In the genomic region with DNA sequence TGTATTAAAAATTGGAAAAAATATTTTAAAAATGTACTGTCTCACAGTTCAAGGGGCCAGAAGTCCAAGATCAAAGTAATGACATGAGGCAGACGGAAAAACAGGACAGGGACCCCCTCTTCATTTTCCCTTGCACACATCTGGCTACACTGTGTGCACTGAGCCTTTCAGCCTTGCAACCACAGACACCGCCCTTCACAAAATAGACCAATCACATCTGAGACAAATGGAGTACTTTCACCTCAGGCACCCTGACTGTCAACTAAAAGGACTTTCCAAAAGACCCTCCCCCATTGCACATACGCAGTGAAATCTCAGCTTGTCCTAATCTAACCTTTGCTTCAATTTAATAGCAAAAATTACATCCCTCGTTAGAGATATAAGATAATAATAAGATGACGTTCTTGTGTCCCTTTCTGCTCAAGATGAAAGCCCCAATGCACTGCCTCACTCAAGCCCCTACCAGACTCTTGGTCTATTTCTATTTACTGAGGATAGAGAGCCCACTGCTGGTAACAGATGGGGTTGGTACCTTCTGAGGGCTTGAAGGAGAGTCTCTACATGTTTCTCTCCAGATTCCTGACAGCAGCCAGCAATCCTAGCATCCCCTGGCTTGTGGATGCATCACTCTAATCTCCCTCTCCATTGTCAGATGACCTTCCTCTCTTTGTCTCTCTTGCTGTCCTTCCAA, we compare ENCODE assay signal across 20 cellular contexts.
A peak's percentile ranks its signal among the peaks of the same experiment; 100 is the strongest.
DNase-seq lines count a peak whose midpoint lies in the region; ATAC-seq, FAIRE-seq and TF ChIP-seq lines count a peak whose summit lies in the region.
"Had no signal": no experiment of that assay in that cellular context is flagged by ENCODE, and none has a peak within 500 bp of the region (broad histone marks: within the 10 kb centered on the region; RNA-seq: fewer than 3 reads in every experiment).

No MANE protein-coding gene starts in this region.

- H3K4ac ChIP-seq in H1 (replicated peaks; ENCODE audit: insufficient read length, low read depth, low read length) = no peak overlapping the region

- H3K4me3 ChIP-seq in BLaER1 treated with 17β-estradiol and CSF1 and Interleukin-3, amounts not matched to agents 10 nM and 100 nM = no peak overlapping the region; a peak in 1 of 20 replicates
- no peak overlapping the region for H3K4me3 ChIP-seq in GM23338
- peak overlapping the region; percentile 36 for H3K4me3 ChIP-seq in OCI-LY1 (ENCODE audit: low read depth, low read length, poor library complexity, severe bottlenecking)
- no peak overlapping the region for H3K4me3 ChIP-seq in H1 (ENCODE audit: extremely low read depth in 1 of 4, insufficient read depth in 2 of 4, low read depth in 3 of 4, low read length in 4 of 4)
- H3K4me3 ChIP-seq: GM12878, K562, MG63, SJCRH30 had no signal

- no peak for TF ChIP-seq EP300 in H1 (IDR thresholded peaks at IDR 0.05; ENCODE audit: borderline replicate concordance in 1 of 2, low read depth in 2 of 2, low read length in 2 of 2)

- no peaks in the 10 kb centered on the region for H3K36me3 ChIP-seq in BLaER1 treated with 17β-estradiol and CSF1 and Interleukin-3, amounts not matched to agents 10 nM and 100 nM
- no peaks in the 10 kb centered on the region for H3K36me3 ChIP-seq in GM23338 (ENCODE audit: insufficient read depth)
- H3K36me3 ChIP-seq in OCI-LY1 (ENCODE audit: insufficient read depth, low read length) = no peaks in the 10 kb centered on the region; the same call in 1 of the 2 replicates
- H3K36me3 ChIP-seq in H1 (ENCODE audit: control insufficient read depth in 2 of 4, insufficient read depth in 4 of 4, low read length in 3 of 4) = no peaks in the 10 kb centered on the region
- H3K36me3 ChIP-seq: MG63, SJCRH30 had no signal

- H3K36me3 Mint-ChIP-seq in GM23338 (ENCODE audit: low read depth) = no peaks in the 10 kb centered on the region; the same call in 1 of the 3 replicates
- H3K36me3 Mint-ChIP-seq: CD14-positive monocyte; CD8-positive, alpha-beta memory T cell had no signal

- H2AK5ac ChIP-seq in H1 (ENCODE audit: low read depth, low read length) = no peak overlapping the region

- H2BK12ac ChIP-seq in H1 (ENCODE audit: low read depth, low read length) = no peak overlapping the region

- H3K27me3 Mint-ChIP-seq in GM23338 (ENCODE audit: insufficient read depth, low read depth, poor library complexity) = no peaks in the 10 kb centered on the region
- H3K27me3 Mint-ChIP-seq: CD8-positive, alpha-beta memory T cell had no signal

- no peaks in the 10 kb centered on the region for H3K79me1 ChIP-seq in H1 (ENCODE audit: low read depth, low read length)

- H2AFZ ChIP-seq in GM23338 (no peak overlapping the region), OCI-LY1 (ENCODE audit: low read length) (no peak overlapping the region), H1 (ENCODE audit: low read length) (no peak overlapping the region)

- TF ChIP-seq POLR2A in H1 (IDR thresholded peaks at IDR 0.05; ENCODE audit: control extremely low read depth in 1 of 2, low read depth in 2 of 2, low read length in 2 of 2) = no peak

- peaks cover 2% of the 10 kb centered on the region; the same call in 1 of the 3 replicates for H3K9me3 Mint-ChIP-seq in GM23338

- no peaks in the 10 kb centered on the region for H4K20me1 ChIP-seq in BLaER1 treated with 17β-estradiol and CSF1 and Interleukin-3, amounts not matched to agents 10 nM and 100 nM
- H4K20me1 ChIP-seq in GM23338 (replicated peaks; ENCODE audit: insufficient read depth) (no peaks in the 10 kb centered on the region), OCI-LY1 (ENCODE audit: insufficient read depth, low read length) (no peaks in the 10 kb centered on the region), H1 (replicated peaks in 1 of 2; ENCODE audit: control insufficient read depth in 1 of 2, insufficient read depth in 2 of 2, low read length in 2 of 2) (no peaks in the 10 kb centered on the region)

- POLR2A ChIA-PET in H1 (lab: Charles Lee; ENCODE audit: partially characterized antibody) (no interaction called here), GM10248 (lab: Yijun Ruan, JAX) (no interaction called here)

- H3K9me2 ChIP-seq in GM23338 (ENCODE audit: insufficient read depth) (no peaks in the 10 kb centered on the region), OCI-LY1 (ENCODE audit: low read depth, low read length) (no peaks in the 10 kb centered on the region)

- peak overlapping the region in 8 of 11 experiments; percentile 21 to 74 (median 63); a peak in 15 of 22 replicates for H3K4me2 ChIP-seq in BLaER1 treated with 17β-estradiol and CSF1 and Interleukin-3, amounts not matched to agents 10 nM and 100 nM
- H3K4me2 ChIP-seq in GM23338 = no peak overlapping the region
- peak overlapping the region; percentile 54 for H3K4me2 ChIP-seq in OCI-LY1 (ENCODE audit: low read length)
- H3K4me2 ChIP-seq in H1 (ENCODE audit: insufficient read depth in 1 of 2, low read depth in 2 of 2, low read length in 2 of 2) = no peak overlapping the region

- H3K18ac ChIP-seq in H1 (ENCODE audit: extremely low read depth, low read length) = no peak overlapping the region

- H3K4me1 ChIP-seq in BLaER1 treated with 17β-estradiol and CSF1 and Interleukin-3, amounts not matched to agents 10 nM and 100 nM = peaks cover 5 to 51% (median 44%) of the 10 kb centered on the region in 10 experiments; a peak in 15 of 20 replicates
- H3K4me1 ChIP-seq in GM23338 (ENCODE audit: insufficient read depth) (peaks cover 7% of the 10 kb centered on the region; the same call in 1 of the 2 replicates), OCI-LY1 (ENCODE audit: insufficient read depth, low read length, severe bottlenecking) (peaks cover 61% of the 10 kb centered on the region), H1 (replicated peaks in 1 of 4; ENCODE audit: control insufficient read depth in 3 of 4, insufficient read depth in 4 of 4, low read length in 3 of 4) (peaks cover 0 to 2% (median 0%) of the 10 kb centered on the region in 4 experiments; a peak in 1 of 7 replicates)
- H3K4me1 ChIP-seq: SJCRH30 had no signal

- no peak overlapping the region for H3K9ac ChIP-seq in BLaER1 treated with 17β-estradiol and CSF1 and Interleukin-3, amounts not matched to agents 10 nM and 100 nM
- H3K9ac ChIP-seq in OCI-LY1 (ENCODE audit: low read length) = peak overlapping the region; percentile 73
- H3K9ac ChIP-seq in H1 (replicated peaks in 1 of 4; ENCODE audit: extremely low read depth in 1 of 4, low read depth in 3 of 4, low read length in 3 of 4) = no peak overlapping the region

- H3K23me2 ChIP-seq in H1 (ENCODE audit: low read depth, low read length) = no peaks in the 10 kb centered on the region

- H3K56ac ChIP-seq in H1 (replicated peaks; ENCODE audit: insufficient read length, low read depth, low read length) = no peak overlapping the region

- TF ChIP-seq RAD21 in H1 (IDR thresholded peaks at IDR 0.05 in 1 of 2, conservative IDR thresholded peaks at IDR 0.05 in 1 of 2; ENCODE audit: low read depth in 2 of 2, low read length in 2 of 2) = peak; percentile 56 to 71

- H3K9me3 ChIP-seq in BLaER1 treated with 17β-estradiol and CSF1 and Interleukin-3, amounts not matched to agents 10 nM and 100 nM (replicated peaks in 1 of 11) = peaks cover 4 to 32% (median 16%) of the 10 kb centered on the region in 11 experiments; a peak in 16 of 22 replicates
- H3K9me3 ChIP-seq in OCI-LY1 (ENCODE audit: low read length) (peaks cover 6% of the 10 kb centered on the region; the same call in 1 of the 2 replicates), H1 (ENCODE audit: insufficient read depth in 2 of 2, low read depth in 1 of 2, low read length in 1 of 2) (no peaks in the 10 kb centered on the region)
- H3K9me3 ChIP-seq: SJCRH30 had no signal

- CTCF ChIA-PET in H1 (lab: Charles Lee; ENCODE audit: partially characterized antibody) (no interaction called here), GM10248 (lab: Yijun Ruan, JAX) (no interaction called here)

- H3K27ac Mint-ChIP-seq in GM23338 = no peak overlapping the region
- H3K27ac Mint-ChIP-seq: CD8-positive, alpha-beta memory T cell had no signal

- no peaks in the 10 kb centered on the region for H3K27me3 ChIP-seq in BLaER1 treated with 17β-estradiol and CSF1 and Interleukin-3, amounts not matched to agents 10 nM and 100 nM
- H3K27me3 ChIP-seq in GM23338 (ENCODE audit: insufficient read depth) = no peaks in the 10 kb centered on the region
- no peaks in the 10 kb centered on the region for H3K27me3 ChIP-seq in OCI-LY1 (ENCODE audit: insufficient read depth, low read length)
- H3K27me3 ChIP-seq in H1 (replicated peaks in 1 of 4; ENCODE audit: control insufficient read depth in 3 of 4, extremely low read depth in 1 of 4, insufficient read depth in 3 of 4, low read length in 3 of 4) = no peaks in the 10 kb centered on the region
- H3K27me3 ChIP-seq: MG63, SJCRH30 had no signal

- H4K8ac ChIP-seq in H1 (ENCODE audit: extremely low read depth, insufficient read depth, low read length) = no peak overlapping the region

- H2BK15ac ChIP-seq in H1 (ENCODE audit: low read length) = no peak overlapping the region

- H3K4me1 Mint-ChIP-seq in GM23338 = peaks cover 15% of the 10 kb centered on the region
- H3K4me1 Mint-ChIP-seq: CD14-positive monocyte; CD8-positive, alpha-beta memory T cell had no signal

- H3F3A ChIP-seq in GM23338 (replicated peaks; ENCODE audit: low read depth) (no peaks in the 10 kb centered on the region), OCI-LY1 (ENCODE audit: insufficient read depth, low read length) (0 out of 2 replicates have a peak, but pooled peaks cover 13% of the 10 kb centered on the region)

- no peak overlapping the region for H2BK20ac ChIP-seq in H1 (ENCODE audit: low read length)

- no peak for FAIRE-seq in H1 (lab: Jason Lieb, UNC)
- FAIRE-seq: GM12878, HepG2, K562, RCC 7860 had no signal

- TF ChIP-seq CTCF in GM23338 (conservative IDR thresholded peaks at IDR 0.05; ENCODE audit: low read depth in 2 of 2) = peak; percentile 38 to 59; a peak in 3 of 4 replicates
- peak; percentile 85 for TF ChIP-seq CTCF in OCI-LY1 (IDR thresholded peaks at IDR 0.05; ENCODE audit: low read length)
- TF ChIP-seq CTCF in H1 (IDR thresholded peaks at IDR 0.05; ENCODE audit: control extremely low read depth in 1 of 3, insufficient read depth in 1 of 3, low read depth in 1 of 3, low read length in 3 of 3) = peak in 2 of 3 experiments; percentile 34 to 42; a peak in 3 of 4 replicates
- no peak for TF ChIP-seq CTCF in GM10248 (IDR thresholded peaks at IDR 0.05; ENCODE audit: control extremely low read depth, extremely low read depth, low read depth, missing control alignments)
- TF ChIP-seq CTCF in GM10266 (IDR thresholded peaks at IDR 0.05; ENCODE audit: control insufficient read depth, insufficient read depth, low read depth, missing control alignments) = no peak

- H2BK5ac ChIP-seq in H1 (ENCODE audit: low read depth, low read length) = no peak overlapping the region

- 0 out of 22 replicates have a peak overlapping the region, but pooled peaks of 1 of the 11 experiments have one; percentile 12 for H3K27ac ChIP-seq in BLaER1 treated with 17β-estradiol and CSF1 and Interleukin-3, amounts not matched to agents 10 nM and 100 nM
- no peak overlapping the region for H3K27ac ChIP-seq in GM23338 (ENCODE audit: low read depth)
- H3K27ac ChIP-seq in OCI-LY1 (ENCODE audit: low read depth, low read length, poor library complexity, severe bottlenecking) = peak overlapping the region; percentile 99
- H3K27ac ChIP-seq in H1 (ENCODE audit: low read depth, low read length) = no peak overlapping the region
- H3K27ac ChIP-seq: SJCRH30 had no signal

- DNase-seq in GM23338 (ENCODE audit: low spot score) (peak; percentile 46), H1 (ENCODE audit: low read depth in 1 of 2, low spot score in 2 of 2) (no peak), GM10248 (ENCODE audit: extremely low spot score) (no peak), GM10266 (ENCODE audit: extremely low spot score) (no peak)
- DNase-seq: CD8-positive, alpha-beta memory T cell; MG63; NCI-H1694 treated with DMSO at 0.1 percent for 48 hours; NCI-H2171 treated with DMSO at 0.1 percent for 48 hours; NCI-H345; SJCRH30; T-helper 2 cell had no signal

- ATAC-seq in GM23338 = peak; percentile 53; the same call in 2 of the 3 replicates
- ATAC-seq in GM18873 (IDR thresholded peaks at IDR 0.05; ENCODE audit: low FRiP score, unreplicated experiment) = no peak
- ATAC-seq: GM12878, HepG2, K562, SK-N-SH treated with all-trans-retinoic acid at 6 μM for 48 hours had no signal

- no peak overlapping the region for H2BK120ac ChIP-seq in H1 (replicated peaks; ENCODE audit: low read depth, low read length)

- no peak overlapping the region for H4K5ac ChIP-seq in H1 (ENCODE audit: insufficient read length, low read depth, low read length)

- H3K14ac ChIP-seq in H1 (ENCODE audit: insufficient read length) = no peak overlapping the region

- WGBS in H1 (ENCODE audit: extremely low coverage in 1 of 2, insufficient coverage in 1 of 2, insufficient read length in 1 of 2, insufficient replicate concordance in 2 of 2, low coverage in 1 of 2, low lambda C conversion rate in 2 of 2, missing lambda C conversion rate in 1 of 2), 2 experiments = 90% methylated on average over 5 of the region's 5 CpGs; no CpG with 5 or more reads in 1 of the 2 experiments

- no peak overlapping the region for H3K23ac ChIP-seq in H1 (ENCODE audit: insufficient read length)

- H3K79me2 ChIP-seq in GM23338 (replicated peaks; ENCODE audit: insufficient read depth) = no peaks in the 10 kb centered on the region
- H3K79me2 ChIP-seq in OCI-LY1 (ENCODE audit: insufficient read depth, low read length) = no peaks in the 10 kb centered on the region
- H3K79me2 ChIP-seq in H1 (ENCODE audit: control insufficient read depth in 1 of 2, insufficient read depth in 2 of 2, low read length in 2 of 2) = no peaks in the 10 kb centered on the region

- H3K4me3 Mint-ChIP-seq in GM23338 = no peak overlapping the region
- H3K4me3 Mint-ChIP-seq: CD14-positive monocyte; CD8-positive, alpha-beta memory T cell had no signal

- H4K91ac ChIP-seq in H1 (replicated peaks; ENCODE audit: insufficient read length, low read length) = no peak overlapping the region

Comparison
In these comparisons a context has a peak if more than half of its experiments do, and no peak if none do; other contexts are left out.
1. H3K4me2 ChIP-seq: peak in BLaER1 treated with 17β-estradiol and CSF1 and Interleukin-3, amounts not matched to agents 10 nM and 100 nM (8 of 11) and OCI-LY1 (single experiment); none in GM23338 (single experiment) and H1 (0 of 2).
2. CTCF ChIP-seq: peak in GM23338 (2 of 2), OCI-LY1 (single experiment) and H1 (2 of 3); none in GM10248 (single experiment) and GM10266 (single experiment).